ENCODE assay signal across 9 cellular contexts in genomic region chr12:55072093-55072492, GRCh38. TPM values are rescaled to one million over a fixed set of nuclear protein-coding genes. Genes with fewer than 3 reads are reported as not detected.
DNase-seq lines count a peak whose midpoint lies in the region; ATAC-seq and TF ChIP-seq lines count a peak whose summit lies in the region.
"Had no signal": no experiment of that assay in that cellular context is flagged by ENCODE, and none has a peak within 500 bp of the region (broad histone marks: within the 10 kb centered on the region; RNA-seq: fewer than 3 reads in every experiment).

No MANE protein-coding gene starts in this region.

- WGBS in stomach, 5 donors, result 40 to 58% (median 43%) methylated on average over 3 of the region's 3 CpGs

- no peaks in the 10 kb centered on the region for H3K36me3 Mint-ChIP-seq in Calu3 (ENCODE audit: insufficient read depth, unreplicated experiment)

- CTCF ChIA-PET in Calu3 (lab: Charles Lee), result interaction anchor here (0.6 to 2.7 kb wide), 9 partner anchors 16 to 370 kb away, joined by 3 to 58 read pairs (median 4); no protein-coding TSS in a partner anchor

- no TSS peak for BruUV-seq in Calu3 (replicated peaks; lab: Mats Ljungman, UMichigan)

- no peak overlapping the region for H3K27ac ChIP-seq in stomach

- H3K27ac Mint-ChIP-seq in Calu3 (ENCODE audit: unreplicated experiment), result no peak overlapping the region

- TF ChIP-seq CTCF in Calu3 (IDR thresholded peaks at IDR 0.05; ENCODE audit: unreplicated experiment) (peak; percentile 56), choroid plexus epithelial cell (conservative IDR thresholded peaks at IDR 0.05; ENCODE audit: low read depth, low read length) (peak; percentile 39), stomach (IDR thresholded peaks at IDR 0.05) (peak in 2 of 7 experiments; percentile 9 to 18)

- no peak overlapping the region for H3K4me3 ChIP-seq in choroid plexus epithelial cell (ENCODE audit: low read depth, low read length)
- H3K4me3 ChIP-seq in stomach, result no peak overlapping the region

- DNase-seq in Calu3 (peak; percentile 77), NCI-H2107 (lab: John Stamatoyannopoulos, UW) (peak; percentile 15), choroid plexus epithelial cell (ENCODE audit: low read depth) (peak; percentile 14), mucosa of gallbladder (ENCODE audit: low spot score) (peak; percentile 29), stomach (peak; percentile 61), foreskin melanocyte (no peak)
- peak; percentile 71 for DNase-seq in activated CD4-positive, alpha-beta T cell treated with anti-CD3 and anti-CD28 coated beads for 1 hour

- TF ChIP-seq POLR2A in stomach (IDR thresholded peaks at IDR 0.05), result no peak

- H3K36me3 ChIP-seq in stomach, result no peaks in the 10 kb centered on the region

- peaks cover 37% of the 10 kb centered on the region for H3K27me3 Mint-ChIP-seq in Calu3 (ENCODE audit: unreplicated experiment)

- TF ChIP-seq EP300 in stomach (IDR thresholded peaks at IDR 0.05), result no peak

- no peaks in the 10 kb centered on the region for H3K4me1 ChIP-seq in stomach

- intact Hi-C loops in Calu3 (cut with micrococcal nuclease; ENCODE audit: unreplicated experiment), result loop anchor here (1.0 to 5.0 kb wide), 4 partner anchors 48 to 323 kb away; partner anchors contain the start of gene MUCL1
- intact Hi-C loops in stomach (cut with DNase I; ENCODE audit: low total_unique reads), result loop anchor here (5.0 kb wide), 1 partner anchor 80 kb away; no protein-coding TSS in a partner anchor

- peak; percentile 65 for ATAC-seq in GM21723 (IDR thresholded peaks at IDR 0.05; ENCODE audit: unreplicated experiment)

- no peaks in the 10 kb centered on the region for H3K9me3 Mint-ChIP-seq in Calu3 (ENCODE audit: low read depth, unreplicated experiment)

- H3K27me3 ChIP-seq in stomach, result peaks cover 0 to 19% (median 0%) of the 10 kb centered on the region in 3 donors

- H3K4me3 Mint-ChIP-seq in Calu3 (ENCODE audit: low read depth, unreplicated experiment), result no peak overlapping the region

- no peaks in the 10 kb centered on the region for H3K4me1 Mint-ChIP-seq in Calu3 (ENCODE audit: low read depth, unreplicated experiment)

- H3K9me3 ChIP-seq in stomach, result no peaks in the 10 kb centered on the region

RNA-seq across cellular contexts. Expression of gene NEUROD4, which starts 52.3 kb away (rescaled TPM):
- not detected in 2 replicates for total RNA-seq in Calu3 (2022)
- not detected for total RNA-seq in mucosa of gallbladder
- total RNA-seq in stomach, result not detected
- polyA plus RNA-seq in stomach, result not detected
- total RNA-seq: subcutaneous adipose tissue had no signal

RNA-seq across cellular contexts. Expression of gene OR9K2, which starts 54.1 kb away (rescaled TPM):
- total RNA-seq in Calu3 (2022), result not detected in 2 replicates
- total RNA-seq in mucosa of gallbladder, result not detected
- total RNA-seq in stomach, result not detected
- polyA plus RNA-seq in stomach, result not detected
- total RNA-seq: subcutaneous adipose tissue had no signal
